28 cellular contexts compared by ENCODE assay signal in the genomic region with DNA sequence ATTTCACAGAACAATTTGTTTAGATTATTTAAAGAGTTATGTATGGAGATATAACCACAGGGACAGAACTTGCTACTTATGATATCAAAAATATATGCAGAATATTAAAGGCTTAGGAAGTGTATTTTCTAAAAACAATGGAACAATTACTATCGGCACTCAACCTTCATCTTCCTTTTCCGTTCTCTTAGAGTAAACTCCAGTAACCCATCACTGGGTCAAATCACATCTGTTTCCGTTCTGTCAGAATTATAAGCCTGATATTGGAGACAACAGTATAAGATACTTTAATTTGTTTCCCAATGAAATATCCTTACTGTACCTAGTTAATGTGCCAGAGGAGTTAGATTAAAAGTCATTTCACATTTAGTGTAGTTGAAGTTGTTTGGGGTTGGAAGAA.
"Had no signal": no experiment of that assay in that cellular context is flagged by ENCODE, and none has a peak within 500 bp of the region (broad histone marks: within the 10 kb centered on the region; RNA-seq: fewer than 3 reads in every experiment).

No MANE protein-coding gene starts in this region.

- H3K9me3 Mint-ChIP-seq: activated CD4-positive, alpha-beta memory T cell treated with anti-CD3 and anti-CD28 coated beads for 36 hours; activated CD4-positive, alpha-beta T cell treated with anti-CD3 and anti-CD28 coated beads, Interleukin-2, amount 10 ng/mL, durations not matched to agents 24 days and 14 days; memory B cell; naive thymus-derived CD4-positive, alpha-beta T cell; neural progenitor cell; stimulated activated memory B cell treated with anti-CD40 and anti-IgM and Interleukin-4, amounts not matched to agents 10 μg/mL and 1 μg/mL and 100 μg/mL, for 72 hours; stimulated activated naive CD8-positive, alpha-beta T cell treated with anti-CD3 and anti-CD28 coated beads, Interleukin-15, amount 100 ng/mL, for 72 hours had no signal

- H3K9ac ChIP-seq: neural progenitor cell, parathyroid adenoma had no signal

- H3K4me2 ChIP-seq: neural progenitor cell had no signal

- H3K4me1 Mint-ChIP-seq: neural progenitor cell; stimulated activated memory B cell treated with anti-CD40 and anti-IgM and Interleukin-4, amounts not matched to agents 10 μg/mL and 1 μg/mL and 100 μg/mL, for 72 hours; stimulated activated naive CD8-positive, alpha-beta T cell treated with anti-CD3 and anti-CD28 coated beads, Interleukin-15, amount 100 ng/mL, for 72 hours had no signal

- H3K27me3 ChIP-seq: body of pancreas, heart left ventricle, left lung, neural progenitor cell, right atrium auricular region, thyroid gland, upper lobe of right lung had no signal

- DNase-seq: activated CD4-positive, alpha-beta memory T cell treated with anti-CD3 and anti-CD28 coated beads for 36 hours; activated CD4-positive, alpha-beta T cell treated with anti-CD3 and anti-CD28 coated beads, Interleukin-2, amount 10 ng/mL, durations not matched to agents 24 days and 14 days; activated CD4-positive, CD25-positive, alpha-beta regulatory T cell treated with anti-CD3 and anti-CD28 coated beads, Interleukin-2, amount 50 U/mL, for 72 hours; activated naive CD4-positive, alpha-beta T cell; activated T-cell treated with anti-CD3 and anti-CD28 coated beads, Interleukin-2, amount 50 U/mL, for 48 hours; aorta; body of pancreas; foreskin fibroblast; heart left ventricle; left lung; midbrain; naive thymus-derived CD4-positive, alpha-beta T cell; occipital lobe; psoas muscle; stimulated activated CD4-positive, alpha-beta T cell treated with anti-CD3 and anti-CD28 coated beads, Interleukin-4, amount 100 ng/mL, for 24 hours; stimulated activated naive CD8-positive, alpha-beta T cell treated with anti-CD3 and anti-CD28 coated beads, Interleukin-15, amount 100 ng/mL, for 72 hours; T-helper 2 cell; thyroid gland; upper lobe of right lung had no signal

- H3K36me3 Mint-ChIP-seq: memory B cell; stimulated activated memory B cell treated with anti-CD40 and anti-IgM and Interleukin-4, amounts not matched to agents 10 μg/mL and 1 μg/mL and 100 μg/mL, for 72 hours had no signal

- H2AFZ ChIP-seq: neural progenitor cell, parathyroid adenoma had no signal

- H3K4me3 ChIP-seq: body of pancreas, coronary artery, heart left ventricle, left lung, neural progenitor cell, psoas muscle, right atrium auricular region, thyroid gland, upper lobe of right lung had no signal

- H3K4me3 Mint-ChIP-seq: activated CD4-positive, alpha-beta memory T cell treated with anti-CD3 and anti-CD28 coated beads for 36 hours; activated CD4-positive, alpha-beta T cell treated with anti-CD3 and anti-CD28 coated beads, Interleukin-2, amount 10 ng/mL, durations not matched to agents 24 days and 14 days; activated naive CD8-positive, alpha-beta T cell; memory B cell; naive thymus-derived CD4-positive, alpha-beta T cell; neural progenitor cell; stimulated activated memory B cell treated with anti-CD40 and anti-IgM and Interleukin-4, amounts not matched to agents 10 μg/mL and 1 μg/mL and 100 μg/mL, for 72 hours; stimulated activated naive CD8-positive, alpha-beta T cell treated with anti-CD3 and anti-CD28 coated beads, Interleukin-15, amount 100 ng/mL, for 72 hours had no signal

- ATAC-seq: body of pancreas; esophagus mucosa; left lung; naive thymus-derived CD4-positive, alpha-beta T cell; psoas muscle; SK-N-SH treated with all-trans-retinoic acid at 6 μM for 48 hours; stimulated activated memory B cell treated with anti-CD40 and anti-IgM and Interleukin-4, amounts not matched to agents 10 μg/mL and 1 μg/mL and 100 μg/mL, for 72 hours; stimulated activated naive CD8-positive, alpha-beta T cell treated with anti-CD3 and anti-CD28 coated beads, Interleukin-15, amount 100 ng/mL, for 72 hours; upper lobe of right lung had no signal

- H3K36me3 ChIP-seq: heart left ventricle, right atrium auricular region, thyroid gland, upper lobe of right lung had no signal

- H3K79me2 ChIP-seq: parathyroid adenoma had no signal

- H3K9me3 ChIP-seq: body of pancreas, heart left ventricle, left lung, psoas muscle, right atrium auricular region, thyroid gland, upper lobe of right lung had no signal

- H3K27ac Mint-ChIP-seq: activated CD4-positive, alpha-beta memory T cell treated with anti-CD3 and anti-CD28 coated beads for 36 hours; activated CD4-positive, alpha-beta T cell treated with anti-CD3 and anti-CD28 coated beads, Interleukin-2, amount 10 ng/mL, durations not matched to agents 24 days and 14 days; activated naive CD8-positive, alpha-beta T cell; naive thymus-derived CD4-positive, alpha-beta T cell; neural progenitor cell; stimulated activated memory B cell treated with anti-CD40 and anti-IgM and Interleukin-4, amounts not matched to agents 10 μg/mL and 1 μg/mL and 100 μg/mL, for 72 hours had no signal

- H3K27ac ChIP-seq: body of pancreas, coronary artery, neural progenitor cell, parathyroid adenoma, psoas muscle, right atrium auricular region, thyroid gland, upper lobe of right lung had no signal

- H3K27me3 Mint-ChIP-seq: activated CD4-positive, alpha-beta memory T cell treated with anti-CD3 and anti-CD28 coated beads for 36 hours; activated CD4-positive, alpha-beta T cell treated with anti-CD3 and anti-CD28 coated beads, Interleukin-2, amount 10 ng/mL, durations not matched to agents 24 days and 14 days; activated naive CD8-positive, alpha-beta T cell; memory B cell; naive thymus-derived CD4-positive, alpha-beta T cell; stimulated activated memory B cell treated with anti-CD40 and anti-IgM and Interleukin-4, amounts not matched to agents 10 μg/mL and 1 μg/mL and 100 μg/mL, for 72 hours; stimulated activated naive CD8-positive, alpha-beta T cell treated with anti-CD3 and anti-CD28 coated beads, Interleukin-15, amount 100 ng/mL, for 72 hours had no signal

- H3K4me1 ChIP-seq: body of pancreas, neural progenitor cell, parathyroid adenoma, right atrium auricular region, thyroid gland had no signal
